ENCODE assay signal across 8 cellular contexts in genomic region chr1:179881642-179882252, GRCh38. TPM values are rescaled to one million over a fixed set of nuclear protein-coding genes. Genes with fewer than 3 reads are reported as not detected.
DNase-seq lines count a peak whose midpoint lies in the region; FAIRE-seq lines count a peak whose summit lies in the region.

No MANE protein-coding gene starts in this region.

- H3K27me3 Mint-ChIP-seq in activated CD4-positive, alpha-beta memory T cell treated with anti-CD3 and anti-CD28 coated beads for 36 hours = no peaks in the 10 kb centered on the region

- no peaks in the 10 kb centered on the region for H3K27me3 ChIP-seq in neuron (ENCODE audit: insufficient read depth, low read length)

- no peaks in the 10 kb centered on the region for H3K9me3 Mint-ChIP-seq in activated CD4-positive, alpha-beta memory T cell treated with anti-CD3 and anti-CD28 coated beads for 36 hours

- POLR2A ChIA-PET in activated CD4-positive, alpha-beta memory T cell treated with anti-CD3 and anti-CD28 coated beads for 36 hours (lab: Charles Lee) = interaction anchor here (0.7 to 1.6 kb wide), 3 partner anchors 67 to 274 kb away, joined by 3 to 12 read pairs (median 4); partner anchors contain the start of gene CEP350

- H3K36me3 ChIP-seq in neuron (ENCODE audit: insufficient read depth, low read length) = peaks cover 11% of the 10 kb centered on the region

- H2AFZ ChIP-seq in neuron (ENCODE audit: low read depth, low read length) = peak overlapping the region; percentile 15

- H3K4me3 Mint-ChIP-seq in activated CD4-positive, alpha-beta memory T cell treated with anti-CD3 and anti-CD28 coated beads for 36 hours = peak overlapping the region; percentile 86

- peak overlapping the region; percentile 96 for H3K27ac Mint-ChIP-seq in activated CD4-positive, alpha-beta memory T cell treated with anti-CD3 and anti-CD28 coated beads for 36 hours

- H3K4me1 Mint-ChIP-seq in activated CD4-positive, alpha-beta memory T cell treated with anti-CD3 and anti-CD28 coated beads for 36 hours (ENCODE audit: low read depth) = peaks cover 45% of the 10 kb centered on the region

- H3K4me1 ChIP-seq in neuron (ENCODE audit: insufficient read depth, low read length) = peaks cover 26% of the 10 kb centered on the region

- no peak for FAIRE-seq in HTR-8/SVneo (lab: Jason Lieb, UNC)

- H3K4me3 ChIP-seq in neuron (ENCODE audit: low read length) = peak overlapping the region; percentile 68

- intact Hi-C loops in activated CD4-positive, alpha-beta memory T cell treated with anti-CD3 and anti-CD28 coated beads for 36 hours (cut with micrococcal nuclease) = loop anchor here (1.0 to 10.0 kb wide), 11 partner anchors 67 to 1513 kb away; partner anchors contain the start of genes CEP350, FAM20B, IER5 and SOAT1

- peaks cover 18% of the 10 kb centered on the region for H3K36me3 Mint-ChIP-seq in activated CD4-positive, alpha-beta memory T cell treated with anti-CD3 and anti-CD28 coated beads for 36 hours

- no peaks in the 10 kb centered on the region for H3K9me3 ChIP-seq in neuron (ENCODE audit: low read length)

- DNase-seq in NOMO-1 (lab: John Stamatoyannopoulos, UW; ENCODE audit: unreplicated experiment in 2 of 2) = peak; percentile 53 to 61
- DNase-seq in NOMO-1 treated with dmso at 0.1 percent for 144 hours (lab: John Stamatoyannopoulos, UW; ENCODE audit: unreplicated experiment) = no peak
- peak; percentile 81 for DNase-seq in HTR-8/SVneo (ENCODE audit: insufficient read length, low spot score)
- DNase-seq in activated CD4-positive, alpha-beta memory T cell treated with anti-CD3 and anti-CD28 coated beads for 36 hours = no peak
- peak; percentile 94 for DNase-seq in foreskin melanocyte
- no peak for DNase-seq in NCI-H1417 (lab: John Stamatoyannopoulos, UW)
- no peak for DNase-seq in activated CD4-positive, alpha-beta T cell treated with anti-CD3 and anti-CD28 coated beads for 4 hours

- CTCF ChIA-PET in activated CD4-positive, alpha-beta memory T cell treated with anti-CD3 and anti-CD28 coated beads for 36 hours (lab: Charles Lee) = interaction anchor here (0.5 to 3.2 kb wide), 2 partner anchors 67 to 1151 kb away, joined by 3 to 11 read pairs; no protein-coding TSS in a partner anchor

RNA-seq across cellular contexts. Expression of gene TOR1AIP1, which starts 0.3 kb away (rescaled TPM):
- 10 to 100 TPM; 57.4 to 57.7 TPM for total RNA-seq in activated CD4-positive, alpha-beta memory T cell treated with anti-CD3 and anti-CD28 coated beads for 36 hours

RNA-seq across cellular contexts. Expression of gene TOR1AIP2, which starts 4.1 kb away (rescaled TPM):
- 10 to 100 TPM; 42.3 to 45.9 TPM for total RNA-seq in activated CD4-positive, alpha-beta memory T cell treated with anti-CD3 and anti-CD28 coated beads for 36 hours

Comparison
In these comparisons a context has a peak if more than half of its experiments do, and no peak if none do; other contexts are left out.
1. DNase-seq: peak in NOMO-1 (2 of 2), HTR-8/SVneo (single experiment) and foreskin melanocyte (single experiment); none in NOMO-1 treated with dmso at 0.1 percent for 144 hours (single experiment), activated CD4-positive, alpha-beta memory T cell treated with anti-CD3 and anti-CD28 coated beads for 36 hours (single experiment), NCI-H1417 (0 of 3) and activated CD4-positive, alpha-beta T cell treated with anti-CD3 and anti-CD28 coated beads for 4 hours (0 of 2).